8 cellular contexts compared by ENCODE assay signal in the genomic region with DNA sequence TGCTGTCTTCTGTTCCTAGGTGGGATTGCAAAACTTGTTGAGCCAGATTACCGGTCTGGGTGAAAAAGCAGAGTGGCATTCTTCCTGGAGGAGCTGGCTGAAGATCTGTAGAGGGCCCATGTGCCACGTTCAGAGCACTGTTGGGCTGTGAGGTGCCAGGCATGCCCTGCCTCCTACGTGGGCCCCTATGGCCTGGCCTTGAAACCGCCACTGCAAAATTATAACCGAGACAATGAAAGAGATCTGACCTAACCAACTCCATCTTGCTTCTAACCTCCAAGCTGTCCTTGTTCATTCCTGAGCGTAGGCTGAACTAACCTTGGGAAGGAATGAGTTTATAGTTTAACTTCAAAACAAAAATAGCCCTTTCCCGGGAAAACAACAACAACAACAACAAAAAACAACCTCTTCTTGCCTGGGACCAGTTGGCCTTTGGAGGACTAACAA. TPM values are rescaled to one million over a fixed set of nuclear protein-coding genes. Genes with fewer than 3 reads are reported as not detected.
DNase-seq lines count a peak whose midpoint lies in the region; ATAC-seq lines count a peak whose summit lies in the region.

No MANE protein-coding gene starts in this region.

- no peaks in the 10 kb centered on the region for H3K9me3 Mint-ChIP-seq in T-helper 1 cell treated with Interleukin-12 subunit alpha and Interleukin-12 subunit beta and Interleukin-4 antibody, amounts not matched to agents 30 μg/mL and 1 μg/mL, for 36 hours
- H3K9me3 Mint-ChIP-seq in activated T-helper 2 cell treated with anti-CD3 and anti-CD28 coated beads, Interferon-gamma antibody, Interleukin-2, Interleukin-4, amounts not matched to agents 10 μg/mL and 5 μg/mL and 100 μg/mL, durations not matched to agents 14 hours and 24 hours and 36 hours, result no peaks in the 10 kb centered on the region

- H3K4me3 ChIP-seq in iPS-20b (ENCODE audit: low read length) (peak overlapping the region; percentile 94), stomach smooth muscle (ENCODE audit: low read length in 2 of 2) (peak overlapping the region; percentile 65 to 95)

- H3K4me1 ChIP-seq in iPS-20b (ENCODE audit: insufficient read depth, low read length) (no peaks in the 10 kb centered on the region), stomach smooth muscle (ENCODE audit: control insufficient read depth, insufficient read depth, low read length) (peaks cover 41% of the 10 kb centered on the region)

- DNase-seq in T-helper 1 cell (no peak), HuH-7.5 (ENCODE audit: low spot score) (no peak)
- no peak for DNase-seq in activated T-helper 2 cell treated with anti-CD3 and anti-CD28 coated beads, Interferon-gamma antibody, Interleukin-2, Interleukin-4, amounts not matched to agents 10 μg/mL and 5 μg/mL and 100 μg/mL, durations not matched to agents 14 hours and 24 hours and 36 hours (ENCODE audit: low spot score)

- H3K27me3 Mint-ChIP-seq in T-helper 1 cell treated with Interleukin-12 subunit alpha and Interleukin-12 subunit beta and Interleukin-4 antibody, amounts not matched to agents 30 μg/mL and 1 μg/mL, for 36 hours (ENCODE audit: low read depth), result peaks cover 2% of the 10 kb centered on the region
- H3K27me3 Mint-ChIP-seq in activated T-helper 2 cell treated with anti-CD3 and anti-CD28 coated beads, Interferon-gamma antibody, Interleukin-2, Interleukin-4, amounts not matched to agents 10 μg/mL and 5 μg/mL and 100 μg/mL, durations not matched to agents 14 hours and 24 hours and 36 hours (ENCODE audit: low read depth), result no peaks in the 10 kb centered on the region

- ATAC-seq in HG02678 (IDR thresholded peaks at IDR 0.05; ENCODE audit: unreplicated experiment), result no peak
- no peak for ATAC-seq in GM21423 (IDR thresholded peaks at IDR 0.05; ENCODE audit: unreplicated experiment)

- H3K27ac ChIP-seq in iPS-20b (ENCODE audit: low read length) (no peak overlapping the region), stomach smooth muscle (ENCODE audit: low read length) (peak overlapping the region; percentile 99)

- peaks cover 11% of the 10 kb centered on the region for H3K36me3 Mint-ChIP-seq in T-helper 1 cell treated with Interleukin-12 subunit alpha and Interleukin-12 subunit beta and Interleukin-4 antibody, amounts not matched to agents 30 μg/mL and 1 μg/mL, for 36 hours (ENCODE audit: low read depth)
- H3K36me3 Mint-ChIP-seq in activated T-helper 2 cell treated with anti-CD3 and anti-CD28 coated beads, Interferon-gamma antibody, Interleukin-2, Interleukin-4, amounts not matched to agents 10 μg/mL and 5 μg/mL and 100 μg/mL, durations not matched to agents 14 hours and 24 hours and 36 hours (ENCODE audit: low read depth), result peaks cover 23% of the 10 kb centered on the region

- peaks cover 12% of the 10 kb centered on the region; the same call in 1 of the 2 replicates for H3K27me3 ChIP-seq in iPS-20b (ENCODE audit: insufficient read depth, low read length)
- H3K27me3 ChIP-seq in stomach smooth muscle (ENCODE audit: control insufficient read depth in 1 of 2, insufficient read depth in 2 of 2, low read length in 2 of 2), result no peaks in the 10 kb centered on the region

- H3K36me3 ChIP-seq in iPS-20b (ENCODE audit: insufficient read depth, low read depth, low read length) (peaks cover 17% of the 10 kb centered on the region), stomach smooth muscle (ENCODE audit: control insufficient read depth in 2 of 2, insufficient read depth in 2 of 2, low read length in 2 of 2) (peaks cover 9% of the 10 kb centered on the region in 2 donors)

- intact Hi-C loops in activated T-helper 2 cell treated with anti-CD3 and anti-CD28 coated beads, Interferon-gamma antibody, Interleukin-2, Interleukin-4, amounts not matched to agents 10 μg/mL and 5 μg/mL and 100 μg/mL, durations not matched to agents 14 hours and 24 hours and 36 hours (cut with micrococcal nuclease), result loop anchor here (2.0 to 5.0 kb wide), 5 partner anchors 45 to 369 kb away; partner anchors contain the start of gene COPG1

- H3K4me1 Mint-ChIP-seq in T-helper 1 cell treated with Interleukin-12 subunit alpha and Interleukin-12 subunit beta and Interleukin-4 antibody, amounts not matched to agents 30 μg/mL and 1 μg/mL, for 36 hours (ENCODE audit: low read depth), result peaks cover 47% of the 10 kb centered on the region
- H3K4me1 Mint-ChIP-seq in activated T-helper 2 cell treated with anti-CD3 and anti-CD28 coated beads, Interferon-gamma antibody, Interleukin-2, Interleukin-4, amounts not matched to agents 10 μg/mL and 5 μg/mL and 100 μg/mL, durations not matched to agents 14 hours and 24 hours and 36 hours (ENCODE audit: low read depth), result peaks cover 52% of the 10 kb centered on the region

- H3K9ac ChIP-seq in iPS-20b (ENCODE audit: low read depth, low read length), result peak overlapping the region; percentile 98; the same call in 1 of the 2 replicates
- H3K9ac ChIP-seq in stomach smooth muscle (ENCODE audit: low read length in 2 of 2), result peak overlapping the region; percentile 93 to 100

- H3K9me3 ChIP-seq in iPS-20b (ENCODE audit: insufficient read depth, low read depth, low read length), result no peaks in the 10 kb centered on the region
- no peaks in the 10 kb centered on the region for H3K9me3 ChIP-seq in stomach smooth muscle (ENCODE audit: control insufficient read depth in 2 of 2, low read length in 2 of 2)

- peak overlapping the region; percentile 89 for H3K4me3 Mint-ChIP-seq in T-helper 1 cell treated with Interleukin-12 subunit alpha and Interleukin-12 subunit beta and Interleukin-4 antibody, amounts not matched to agents 30 μg/mL and 1 μg/mL, for 36 hours
- peak overlapping the region; percentile 93 for H3K4me3 Mint-ChIP-seq in activated T-helper 2 cell treated with anti-CD3 and anti-CD28 coated beads, Interferon-gamma antibody, Interleukin-2, Interleukin-4, amounts not matched to agents 10 μg/mL and 5 μg/mL and 100 μg/mL, durations not matched to agents 14 hours and 24 hours and 36 hours (ENCODE audit: low read depth)

- H3K27ac Mint-ChIP-seq in T-helper 1 cell treated with Interleukin-12 subunit alpha and Interleukin-12 subunit beta and Interleukin-4 antibody, amounts not matched to agents 30 μg/mL and 1 μg/mL, for 36 hours, result peak overlapping the region; percentile 92
- H3K27ac Mint-ChIP-seq in activated T-helper 2 cell treated with anti-CD3 and anti-CD28 coated beads, Interferon-gamma antibody, Interleukin-2, Interleukin-4, amounts not matched to agents 10 μg/mL and 5 μg/mL and 100 μg/mL, durations not matched to agents 14 hours and 24 hours and 36 hours, result peak overlapping the region; percentile 54

RNA-seq across cellular contexts. Expression of gene ACAD9, which starts 1.4 kb away (rescaled TPM):
- 60.8 and 68.9 TPM in 2 replicates for total RNA-seq in activated T-helper 2 cell treated with anti-CD3 and anti-CD28 coated beads, Interferon-gamma antibody, Interleukin-2, Interleukin-4, amounts not matched to agents 10 μg/mL and 5 μg/mL and 100 μg/mL, durations not matched to agents 14 hours and 24 hours and 36 hours
